1 cellular context compared by ENCODE assay signal in the genomic region with DNA sequence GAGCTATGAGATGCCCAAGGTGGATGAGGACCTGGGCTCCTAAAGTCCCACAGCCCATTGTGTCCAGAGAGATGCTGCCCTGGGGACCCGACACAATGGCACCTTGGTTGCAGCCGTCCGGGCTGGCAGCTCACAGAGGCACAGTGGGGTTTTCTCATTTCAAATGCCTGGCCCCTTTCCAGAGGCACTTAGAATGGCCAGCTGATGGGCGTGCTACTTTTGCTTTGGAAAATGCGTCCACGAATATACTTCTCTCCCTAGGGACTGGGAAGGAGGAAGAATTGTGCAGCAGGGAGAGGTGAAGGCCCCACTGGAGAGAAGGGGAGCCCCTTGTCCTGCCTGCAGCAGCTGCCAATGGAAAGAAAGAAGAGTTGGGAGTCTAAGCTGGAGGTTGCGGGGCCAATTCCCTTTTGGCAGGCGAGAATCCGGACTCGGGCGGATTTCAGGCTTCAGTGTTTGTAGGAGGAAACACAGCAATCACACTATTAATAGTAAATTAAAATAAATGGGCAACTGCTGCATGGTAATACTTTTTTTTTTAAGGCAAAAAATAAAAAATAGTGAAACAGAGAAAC.
TF ChIP-seq lines count a peak whose summit lies in the region.

No MANE protein-coding gene starts in this region.

TF ChIP-seq in HepG2, 621 proteins besides CTCF, POLR2A, EP300 and RAD21:
- TF ChIP-seq ARHGAP35 (CRISPR knock-in tag; IDR thresholded peaks at IDR 0.05; ENCODE audit: borderline replicate concordance): no peak
- no peak for TF ChIP-seq SATB2 (CRISPR knock-in tag; IDR thresholded peaks at IDR 0.05)
- TF ChIP-seq MAZ (IDR thresholded peaks at IDR 0.05; ENCODE audit: borderline replicate concordance, low read depth, low read length): no peak
- no peak for TF ChIP-seq MAZ (CRISPR knock-in tag; IDR thresholded peaks at IDR 0.05; ENCODE audit: low read depth)
- TF ChIP-seq SAFB2 (CRISPR knock-in tag; IDR thresholded peaks at IDR 0.05; ENCODE audit: borderline replicate concordance, low read depth): no peak
- TF ChIP-seq ARNTL (CRISPR knock-in tag; IDR thresholded peaks at IDR 0.05): no peak
- TF ChIP-seq ZFP36L1 (CRISPR knock-in tag; IDR thresholded peaks at IDR 0.05): no peak
- TF ChIP-seq, protein P1, sequence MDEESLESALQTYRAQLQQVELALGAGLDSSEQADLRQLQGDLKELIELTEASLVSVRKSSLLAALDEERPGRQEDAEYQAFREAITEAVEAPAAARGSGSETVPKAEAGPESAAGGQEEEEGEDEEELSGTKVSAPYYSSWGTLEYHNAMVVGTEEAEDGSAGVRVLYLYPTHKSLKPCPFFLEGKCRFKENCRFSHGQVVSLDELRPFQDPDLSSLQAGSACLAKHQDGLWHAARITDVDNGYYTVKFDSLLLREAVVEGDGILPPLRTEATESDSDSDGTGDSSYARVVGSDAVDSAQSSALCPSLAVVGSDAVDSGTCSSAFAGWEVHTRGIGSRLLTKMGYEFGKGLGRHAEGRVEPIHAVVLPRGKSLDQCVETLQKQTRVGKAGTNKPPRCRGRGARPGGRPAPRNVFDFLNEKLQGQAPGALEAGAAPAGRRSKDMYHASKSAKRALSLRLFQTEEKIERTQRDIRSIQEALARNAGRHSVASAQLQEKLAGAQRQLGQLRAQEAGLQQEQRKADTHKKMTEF (CRISPR knock-in tag; IDR thresholded peaks at IDR 0.05): no peak
- TF ChIP-seq NFATC3 (CRISPR knock-in tag; IDR thresholded peaks at IDR 0.05): no peak
- no peak for TF ChIP-seq ZNF34 (CRISPR knock-in tag; IDR thresholded peaks at IDR 0.05; ENCODE audit: borderline replicate concordance)
- no peak for TF ChIP-seq NONO (IDR thresholded peaks at IDR 0.05)
- TF ChIP-seq NONO (CRISPR knock-in tag; conservative IDR thresholded peaks at IDR 0.05): no peak
- no peak for TF ChIP-seq SNRNP70 (IDR thresholded peaks at IDR 0.05; ENCODE audit: low read depth, low read length)
- TF ChIP-seq SMYD3 (CRISPR knock-in tag; IDR thresholded peaks at IDR 0.05): no peak
- TF ChIP-seq, protein P2, sequence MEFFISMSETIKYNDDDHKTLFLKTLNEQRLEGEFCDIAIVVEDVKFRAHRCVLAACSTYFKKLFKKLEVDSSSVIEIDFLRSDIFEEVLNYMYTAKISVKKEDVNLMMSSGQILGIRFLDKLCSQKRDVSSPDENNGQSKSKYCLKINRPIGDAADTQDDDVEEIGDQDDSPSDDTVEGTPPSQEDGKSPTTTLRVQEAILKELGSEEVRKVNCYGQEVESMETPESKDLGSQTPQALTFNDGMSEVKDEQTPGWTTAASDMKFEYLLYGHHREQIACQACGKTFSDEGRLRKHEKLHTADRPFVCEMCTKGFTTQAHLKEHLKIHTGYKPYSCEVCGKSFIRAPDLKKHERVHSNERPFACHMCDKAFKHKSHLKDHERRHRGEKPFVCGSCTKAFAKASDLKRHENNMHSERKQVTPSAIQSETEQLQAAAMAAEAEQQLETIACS (CRISPR knock-in tag; IDR thresholded peaks at IDR 0.05): no peak
- TF ChIP-seq KLF12 (CRISPR knock-in tag; IDR thresholded peaks at IDR 0.05; ENCODE audit: borderline replicate concordance): no peak
- TF ChIP-seq, protein P3, sequence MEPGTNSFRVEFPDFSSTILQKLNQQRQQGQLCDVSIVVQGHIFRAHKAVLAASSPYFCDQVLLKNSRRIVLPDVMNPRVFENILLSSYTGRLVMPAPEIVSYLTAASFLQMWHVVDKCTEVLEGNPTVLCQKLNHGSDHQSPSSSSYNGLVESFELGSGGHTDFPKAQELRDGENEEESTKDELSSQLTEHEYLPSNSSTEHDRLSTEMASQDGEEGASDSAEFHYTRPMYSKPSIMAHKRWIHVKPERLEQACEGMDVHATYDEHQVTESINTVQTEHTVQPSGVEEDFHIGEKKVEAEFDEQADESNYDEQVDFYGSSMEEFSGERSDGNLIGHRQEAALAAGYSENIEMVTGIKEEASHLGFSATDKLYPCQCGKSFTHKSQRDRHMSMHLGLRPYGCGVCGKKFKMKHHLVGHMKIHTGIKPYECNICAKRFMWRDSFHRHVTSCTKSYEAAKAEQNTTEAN (CRISPR knock-in tag; conservative IDR thresholded peaks at IDR 0.05): no peak
